ENCODE assay signal across 10 cellular contexts in the genomic region with DNA sequence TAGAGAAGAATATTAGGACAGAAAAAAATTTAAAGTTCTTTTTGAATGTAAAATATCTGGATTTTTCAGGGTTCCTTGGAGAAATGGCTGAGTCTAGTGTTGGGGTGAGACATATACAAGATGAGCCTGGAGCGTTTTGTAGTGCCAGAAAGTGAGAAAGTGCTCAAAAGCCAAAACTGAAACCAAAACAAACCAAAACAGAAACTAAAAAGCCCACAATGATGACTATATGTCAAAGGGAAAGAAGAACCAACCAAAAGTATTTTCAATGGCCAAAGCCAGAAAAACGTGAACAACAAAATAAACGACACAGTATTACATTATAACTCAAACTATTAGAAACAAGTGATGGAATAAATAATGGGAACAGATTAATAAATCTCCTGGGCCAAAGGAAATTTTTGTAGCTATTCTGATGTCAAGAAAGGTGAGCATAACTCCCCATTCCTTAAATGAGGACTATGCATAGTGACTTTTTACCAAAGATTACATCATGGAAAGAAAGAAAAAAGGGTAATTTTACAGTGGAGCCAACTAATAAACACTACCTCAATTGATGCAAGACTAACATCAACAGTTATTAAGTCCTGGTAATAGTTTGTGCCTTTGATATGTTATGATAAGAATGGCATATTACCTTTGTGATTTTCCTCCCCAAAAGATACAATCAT.
A peak's percentile ranks its signal among the peaks of the same experiment; 100 is the strongest.
DNase-seq lines count a peak whose midpoint lies in the region; ATAC-seq, FAIRE-seq and TF ChIP-seq lines count a peak whose summit lies in the region.
"Had no signal": no experiment of that assay in that cellular context is flagged by ENCODE, and none has a peak within 500 bp of the region (broad histone marks: within the 10 kb centered on the region; RNA-seq: fewer than 3 reads in every experiment).

No MANE protein-coding gene starts in this region.

- no peak for TF ChIP-seq POLR2A in upper lobe of left lung (IDR thresholded peaks at IDR 0.05)

- TF ChIP-seq CTCF in lower lobe of right lung (IDR thresholded peaks at IDR 0.05): no peak
- no peak for TF ChIP-seq CTCF in upper lobe of left lung (IDR thresholded peaks at IDR 0.05)

- H3K9me3 ChIP-seq in lower lobe of right lung (no peaks in the 10 kb centered on the region), upper lobe of left lung (no peaks in the 10 kb centered on the region)

- no peak for TF ChIP-seq EP300 in upper lobe of left lung (IDR thresholded peaks at IDR 0.05)

- ATAC-seq in GM19035 (IDR thresholded peaks at IDR 0.05; ENCODE audit: unreplicated experiment): peak; percentile 100
- ATAC-seq in HG03025 (IDR thresholded peaks at IDR 0.05; ENCODE audit: low FRiP score, unreplicated experiment): peak; percentile 100
- ATAC-seq in lower lobe of right lung: no peak
- no peak for ATAC-seq in upper lobe of left lung (ENCODE audit: low FRiP score in 2 of 2)

- no peaks in the 10 kb centered on the region for H3K27me3 ChIP-seq in lower lobe of right lung (ENCODE audit: low read depth)
- no peaks in the 10 kb centered on the region for H3K27me3 ChIP-seq in upper lobe of left lung

- no peak overlapping the region for H3K4me3 ChIP-seq in lower lobe of right lung
- no peak overlapping the region for H3K4me3 ChIP-seq in upper lobe of left lung

- no peak for FAIRE-seq in frontal cortex (lab: Jason Lieb, UNC)
- FAIRE-seq: bronchial epithelial cell had no signal

- H3K4me1 ChIP-seq in lower lobe of right lung (no peaks in the 10 kb centered on the region), upper lobe of left lung (no peaks in the 10 kb centered on the region)

- H3K36me3 ChIP-seq in lower lobe of right lung (no peaks in the 10 kb centered on the region), upper lobe of left lung (no peaks in the 10 kb centered on the region)

- no peak overlapping the region for H3K27ac ChIP-seq in lower lobe of right lung
- no peak overlapping the region for H3K27ac ChIP-seq in upper lobe of left lung

- intact Hi-C loops in lower lobe of right lung (cut with DNase I): no loop called here

- 58 to 63% methylated on average over 3 of the region's 3 CpGs for WGBS in upper lobe of left lung, 2 donors

- DNase-seq in A172 (ENCODE audit: low spot score) (peak; percentile 59), RPMI7951 (ENCODE audit: low read depth) (peak; percentile 66), lower lobe of right lung (no peak), frontal cortex (ENCODE audit: low spot score in 2 of 2) (no peak), 8988T (no peak), upper lobe of left lung (no peak)
- DNase-seq: NCI-H345 had no signal

Comparison
In these comparisons a context has a peak if more than half of its experiments do, and no peak if none do; other contexts are left out.
1. DNase-seq: peak in A172 (single experiment) and RPMI7951 (single experiment); none in lower lobe of right lung (single experiment), frontal cortex (0 of 2), 8988T (single experiment) and upper lobe of left lung (0 of 2).
2. ATAC-seq: peak in GM19035 (single experiment) and HG03025 (single experiment); none in lower lobe of right lung (0 of 2) and upper lobe of left lung (0 of 2).